ENCODE assay signal across 14 cellular contexts in genomic region chr15:94286581-94286980, GRCh38. TPM values are rescaled to one million over a fixed set of nuclear protein-coding genes. Genes with fewer than 3 reads are reported as not detected.
DNase-seq lines count a peak whose midpoint lies in the region; ATAC-seq and TF ChIP-seq lines count a peak whose summit lies in the region.
"Had no signal": no experiment of that assay in that cellular context is flagged by ENCODE, and none has a peak within 500 bp of the region (broad histone marks: within the 10 kb centered on the region; RNA-seq: fewer than 3 reads in every experiment).

No MANE protein-coding gene starts in this region.

- in situ Hi-C loops in astrocyte of the spinal cord (cut with HindIII; ENCODE audit: low sequenced_read_pairs), result no loop called here

- peaks cover 42% of the 10 kb centered on the region for H3K4me1 Mint-ChIP-seq in activated CD4-positive, alpha-beta T cell treated with anti-CD3 and anti-CD28 coated beads, Interleukin-2, amount 10 ng/mL, durations not matched to agents 7 days and 5 days
- peaks cover 36% of the 10 kb centered on the region for H3K4me1 Mint-ChIP-seq in activated CD4-positive, alpha-beta T cell treated with anti-CD3 and anti-CD28 coated beads for 36 hours
- peaks cover 60% of the 10 kb centered on the region for H3K4me1 Mint-ChIP-seq in stimulated activated memory B cell treated with anti-CD40 and anti-IgM and Interleukin-4, amounts not matched to agents 10 μg/mL and 1 μg/mL and 100 μg/mL, for 72 hours

- H3K4me3 ChIP-seq in astrocyte of the spinal cord (ENCODE audit: low read depth, low read length), result no peak overlapping the region
- H3K4me3 ChIP-seq: dorsolateral prefrontal cortex, ovary, thyroid gland had no signal

- H3K4me3 Mint-ChIP-seq in activated CD4-positive, alpha-beta T cell treated with anti-CD3 and anti-CD28 coated beads, Interleukin-2, amount 10 ng/mL, durations not matched to agents 7 days and 5 days, result no peak overlapping the region
- H3K4me3 Mint-ChIP-seq in activated CD4-positive, alpha-beta T cell treated with anti-CD3 and anti-CD28 coated beads for 36 hours, result no peak overlapping the region
- no peak overlapping the region for H3K4me3 Mint-ChIP-seq in stimulated activated memory B cell treated with anti-CD40 and anti-IgM and Interleukin-4, amounts not matched to agents 10 μg/mL and 1 μg/mL and 100 μg/mL, for 72 hours
- H3K4me3 Mint-ChIP-seq: HFFc6 had no signal

- no peak for ATAC-seq in activated CD4-positive, alpha-beta T cell treated with anti-CD3 and anti-CD28 coated beads for 36 hours
- ATAC-seq in stimulated activated memory B cell treated with anti-CD40 and anti-IgM and Interleukin-4, amounts not matched to agents 10 μg/mL and 1 μg/mL and 100 μg/mL, for 72 hours, result no peak
- ATAC-seq in GM18505 (IDR thresholded peaks at IDR 0.05; ENCODE audit: unreplicated experiment), result no peak

- POLR2A ChIA-PET in activated CD4-positive, alpha-beta T cell treated with anti-CD3 and anti-CD28 coated beads, Interleukin-2, amount 10 ng/mL, durations not matched to agents 7 days and 5 days (lab: Charles Lee), result no interaction called here
- POLR2A ChIA-PET in activated CD4-positive, alpha-beta T cell treated with anti-CD3 and anti-CD28 coated beads for 36 hours (lab: Charles Lee), result no interaction called here

- H3K36me3 Mint-ChIP-seq in activated CD4-positive, alpha-beta T cell treated with anti-CD3 and anti-CD28 coated beads, Interleukin-2, amount 10 ng/mL, durations not matched to agents 7 days and 5 days (ENCODE audit: low read depth), result peaks cover 42% of the 10 kb centered on the region
- H3K36me3 Mint-ChIP-seq in activated CD4-positive, alpha-beta T cell treated with anti-CD3 and anti-CD28 coated beads for 36 hours (ENCODE audit: low read depth), result peaks cover 9% of the 10 kb centered on the region
- peaks cover 11% of the 10 kb centered on the region for H3K36me3 Mint-ChIP-seq in stimulated activated memory B cell treated with anti-CD40 and anti-IgM and Interleukin-4, amounts not matched to agents 10 μg/mL and 1 μg/mL and 100 μg/mL, for 72 hours

- TF ChIP-seq POLR2A in GM18505 (IDR thresholded peaks at IDR 0.05; ENCODE audit: borderline replicate concordance, extremely low read depth, insufficient read depth, insufficient read length), result no peak

- H3K27ac ChIP-seq in substantia nigra (ENCODE audit: low read depth, low read length, poor library complexity, severe bottlenecking), result no peak overlapping the region
- H3K27ac ChIP-seq: dorsolateral prefrontal cortex, ovary, thyroid gland had no signal

- intact Hi-C loops in activated CD4-positive, alpha-beta T cell treated with anti-CD3 and anti-CD28 coated beads for 36 hours (cut with DNase I, micrococcal nuclease), result loop anchor here in 1 of 2 experiments (2.0 to 5.0 kb wide), 2 partner anchors 16 to 54 kb away; partner anchors contain the start of gene MCTP2

- peak overlapping the region; percentile 64 for H3K27ac Mint-ChIP-seq in activated CD4-positive, alpha-beta T cell treated with anti-CD3 and anti-CD28 coated beads, Interleukin-2, amount 10 ng/mL, durations not matched to agents 7 days and 5 days
- no peak overlapping the region for H3K27ac Mint-ChIP-seq in activated CD4-positive, alpha-beta T cell treated with anti-CD3 and anti-CD28 coated beads for 36 hours
- peak overlapping the region; percentile 83 for H3K27ac Mint-ChIP-seq in stimulated activated memory B cell treated with anti-CD40 and anti-IgM and Interleukin-4, amounts not matched to agents 10 μg/mL and 1 μg/mL and 100 μg/mL, for 72 hours
- H3K27ac Mint-ChIP-seq: HFFc6 had no signal

- H3K27me3 Mint-ChIP-seq in activated CD4-positive, alpha-beta T cell treated with anti-CD3 and anti-CD28 coated beads, Interleukin-2, amount 10 ng/mL, durations not matched to agents 7 days and 5 days, result no peaks in the 10 kb centered on the region
- no peaks in the 10 kb centered on the region for H3K27me3 Mint-ChIP-seq in activated CD4-positive, alpha-beta T cell treated with anti-CD3 and anti-CD28 coated beads for 36 hours
- H3K27me3 Mint-ChIP-seq in stimulated activated memory B cell treated with anti-CD40 and anti-IgM and Interleukin-4, amounts not matched to agents 10 μg/mL and 1 μg/mL and 100 μg/mL, for 72 hours, result no peaks in the 10 kb centered on the region

- peaks cover 28% of the 10 kb centered on the region for H3K9me3 Mint-ChIP-seq in activated CD4-positive, alpha-beta T cell treated with anti-CD3 and anti-CD28 coated beads, Interleukin-2, amount 10 ng/mL, durations not matched to agents 7 days and 5 days
- peaks cover 11% of the 10 kb centered on the region for H3K9me3 Mint-ChIP-seq in activated CD4-positive, alpha-beta T cell treated with anti-CD3 and anti-CD28 coated beads for 36 hours (ENCODE audit: low read depth)
- H3K9me3 Mint-ChIP-seq in stimulated activated memory B cell treated with anti-CD40 and anti-IgM and Interleukin-4, amounts not matched to agents 10 μg/mL and 1 μg/mL and 100 μg/mL, for 72 hours, result no peaks in the 10 kb centered on the region

- TF ChIP-seq CTCF in astrocyte of the spinal cord (IDR thresholded peaks at IDR 0.05; ENCODE audit: low read depth, low read length), result no peak

- CTCF ChIA-PET in activated CD4-positive, alpha-beta T cell treated with anti-CD3 and anti-CD28 coated beads, Interleukin-2, amount 10 ng/mL, durations not matched to agents 7 days and 5 days (lab: Charles Lee), result interaction anchor here (0.9 to 2.7 kb wide), 5 partner anchors 9 to 31 kb away, joined by 3 to 17 read pairs (median 4); no protein-coding TSS in a partner anchor
- CTCF ChIA-PET in activated CD4-positive, alpha-beta T cell treated with anti-CD3 and anti-CD28 coated beads for 36 hours (lab: Charles Lee), result interaction anchor here (1.1 kb wide), 1 partner anchor 122 kb away, joined by 4 read pairs; no protein-coding TSS in a partner anchor

- no peak for DNase-seq in activated CD4-positive, alpha-beta T cell treated with anti-CD3 and anti-CD28 coated beads, Interleukin-2, amount 10 ng/mL, durations not matched to agents 7 days and 5 days
- no peak for DNase-seq in activated CD4-positive, alpha-beta T cell treated with anti-CD3 and anti-CD28 coated beads for 36 hours
- DNase-seq in NAMALWA (ENCODE audit: low spot score) (peak; percentile 79), astrocyte of the spinal cord (ENCODE audit: low read depth, low spot score) (peak; percentile 45), substantia nigra (lab: John Stamatoyannopoulos, UW) (no peak), HK-2 (ENCODE audit: unreplicated experiment) (no peak)
- DNase-seq: aorta, dorsolateral prefrontal cortex, HFFc6, NCI-H524, ovary, thyroid gland had no signal

RNA-seq across cellular contexts. Expression of gene MCTP2, which starts 55.2 kb away (rescaled TPM):
- 10 to 100 TPM; 17.0 to 17.2 TPM for total RNA-seq in activated CD4-positive, alpha-beta T cell treated with anti-CD3 and anti-CD28 coated beads, Interleukin-2, amount 10 ng/mL, durations not matched to agents 7 days and 5 days
- 10 to 100 TPM; 25.2 to 27.8 TPM for total RNA-seq in activated CD4-positive, alpha-beta T cell treated with anti-CD3 and anti-CD28 coated beads for 36 hours

Comparison
In these comparisons a context has a peak if more than half of its experiments do, and no peak if none do; other contexts are left out.
1. DNase-seq: peak in NAMALWA (single experiment) and astrocyte of the spinal cord (single experiment); none in activated CD4-positive, alpha-beta T cell treated with anti-CD3 and anti-CD28 coated beads, Interleukin-2, amount 10 ng/mL, durations not matched to agents 7 days and 5 days (single experiment), activated CD4-positive, alpha-beta T cell treated with anti-CD3 and anti-CD28 coated beads for 36 hours (single experiment), substantia nigra (0 of 49) and HK-2 (single experiment).